8 cellular contexts compared by ENCODE assay signal in genomic region chr19:10748924-10749434, GRCh38. TPM values are rescaled to one million over a fixed set of nuclear protein-coding genes. Genes with fewer than 3 reads are reported as not detected.
DNase-seq lines count a peak whose midpoint lies in the region; ATAC-seq, FAIRE-seq and TF ChIP-seq lines count a peak whose summit lies in the region.

No MANE protein-coding gene starts in this region.

- H3K27me3 ChIP-seq in psoas muscle (ENCODE audit: insufficient read depth in 3 of 3, low read length in 2 of 3), result no peaks in the 10 kb centered on the region

- H3K27me3 Mint-ChIP-seq in activated naive CD4-positive, alpha-beta T cell treated with anti-CD3 and anti-CD28 coated beads, Interleukin-2, amount 10 ng/mL, durations not matched to agents 7 days and 5 days, result no peaks in the 10 kb centered on the region

- no peaks in the 10 kb centered on the region for H3K9me3 ChIP-seq in psoas muscle

- 44 to 60% (median 49%) methylated on average over 9 to 10 of the region's 10 CpGs for whole genome bisulfite sequencing in psoas muscle, 3 donors

- H3K4me1 Mint-ChIP-seq in activated naive CD4-positive, alpha-beta T cell treated with anti-CD3 and anti-CD28 coated beads, Interleukin-2, amount 10 ng/mL, durations not matched to agents 7 days and 5 days, result peaks cover 76% of the 10 kb centered on the region

- CTCF ChIA-PET in activated naive CD4-positive, alpha-beta T cell treated with anti-CD3 and anti-CD28 coated beads, Interleukin-2, amount 10 ng/mL, durations not matched to agents 7 days and 5 days (lab: Charles Lee), result no interaction called here

- ATAC-seq in SK-N-SH treated with all-trans-retinoic acid at 6 μM for 48 hours (peak; percentile 79), psoas muscle (peak; percentile 37 to 63 (median 52)), GM21360 (IDR thresholded peaks at IDR 0.05; ENCODE audit: unreplicated experiment) (no peak)

- H3K4me3 ChIP-seq in fibroblast of pulmonary artery (replicated peaks; ENCODE audit: low read depth, low read length) (no peak overlapping the region), psoas muscle (no peak overlapping the region)

- peaks cover 47% of the 10 kb centered on the region for H3K4me1 ChIP-seq in psoas muscle

- H3K27ac ChIP-seq in psoas muscle, result peak overlapping the region; percentile 58

- FAIRE-seq in D721Med (lab: Jason Lieb, UNC), result no peak

- peak overlapping the region; percentile 60 for H3K27ac Mint-ChIP-seq in activated naive CD4-positive, alpha-beta T cell treated with anti-CD3 and anti-CD28 coated beads, Interleukin-2, amount 10 ng/mL, durations not matched to agents 7 days and 5 days

- no peak for DNase-seq in activated naive CD4-positive, alpha-beta T cell treated with anti-CD3 and anti-CD28 coated beads, Interleukin-2, amount 10 ng/mL, durations not matched to agents 7 days and 5 days
- no peak for DNase-seq in activated naive CD4-positive, alpha-beta T cell treated with anti-CD3 and anti-CD28 coated beads, Interleukin-2, amount 50 U/mL, for 16 hours
- DNase-seq in fibroblast of pulmonary artery (ENCODE audit: low read depth) (peak; percentile 44), psoas muscle (peak in 1 of 2 donors; percentile 39), NCI-H510A (lab: John Stamatoyannopoulos, UW) (no peak), D721Med (ENCODE audit: insufficient read length, low spot score) (no peak)

- no peak overlapping the region for H3K4me3 Mint-ChIP-seq in activated naive CD4-positive, alpha-beta T cell treated with anti-CD3 and anti-CD28 coated beads, Interleukin-2, amount 10 ng/mL, durations not matched to agents 7 days and 5 days

- H3K36me3 Mint-ChIP-seq in activated naive CD4-positive, alpha-beta T cell treated with anti-CD3 and anti-CD28 coated beads, Interleukin-2, amount 10 ng/mL, durations not matched to agents 7 days and 5 days, result peaks cover 5% of the 10 kb centered on the region

- H3K9me3 Mint-ChIP-seq in activated naive CD4-positive, alpha-beta T cell treated with anti-CD3 and anti-CD28 coated beads, Interleukin-2, amount 10 ng/mL, durations not matched to agents 7 days and 5 days, result no peaks in the 10 kb centered on the region

- H3K36me3 ChIP-seq in psoas muscle (ENCODE audit: insufficient read depth in 1 of 2, low read depth in 1 of 2), result no peaks in the 10 kb centered on the region

- intact Hi-C loops in psoas muscle (cut with DNase I), result no loop called here

- TF ChIP-seq CTCF in fibroblast of pulmonary artery (IDR thresholded peaks at IDR 0.05; ENCODE audit: low read length, missing control alignments) (no peak), psoas muscle (IDR thresholded peaks at IDR 0.05) (no peak), D721Med (IDR thresholded peaks at IDR 0.05; ENCODE audit: insufficient read depth, missing control alignments) (no peak)

TF ChIP-seq in SK-N-SH treated with all-trans-retinoic acid at 6 μM for 48 hours, 23 proteins besides CTCF, POLR2A, EP300 and RAD21:
- TF ChIP-seq PATZ1 (CRISPR knock-in tag; IDR thresholded peaks at IDR 0.05; ENCODE audit: borderline replicate concordance), result no peak
- peak; percentile 27; the same call in 1 of the 2 replicates for TF ChIP-seq TCF4 (CRISPR knock-in tag; IDR thresholded peaks at IDR 0.05; ENCODE audit: borderline replicate concordance)
- TF ChIP-seq SNAI2 (CRISPR knock-in tag; IDR thresholded peaks at IDR 0.05), result no peak
- TF ChIP-seq ISL1 (CRISPR knock-in tag; IDR thresholded peaks at IDR 0.05), result no peak
- 0 out of 2 replicates have a peak, but pooled peaks have one; percentile 18 for TF ChIP-seq TSHZ2 (CRISPR knock-in tag; IDR thresholded peaks at IDR 0.05)

RNA-seq across cellular contexts. Expression of gene DNM2, which starts 31.1 kb away (rescaled TPM):
- 100 to 1,000 TPM; 117 to 143 (median 130) TPM for total RNA-seq in psoas muscle
- 100 to 1,000 TPM in 1 of 3 donors, 10 to 100 TPM in 2; 70.6 to 149 (median 74.1) TPM for polyA plus RNA-seq in psoas muscle

RNA-seq across cellular contexts. Expression of gene QTRT1, which starts 47.7 kb away (rescaled TPM):
- total RNA-seq in psoas muscle, result 10 to 100 TPM; 24.7 to 28.8 (median 27.1) TPM
- polyA plus RNA-seq in psoas muscle, result 10 to 100 TPM; 15.9 to 33.4 (median 28.6) TPM
